Comparison of ENCODE assay signal across 8 cellular contexts in the genomic region with DNA sequence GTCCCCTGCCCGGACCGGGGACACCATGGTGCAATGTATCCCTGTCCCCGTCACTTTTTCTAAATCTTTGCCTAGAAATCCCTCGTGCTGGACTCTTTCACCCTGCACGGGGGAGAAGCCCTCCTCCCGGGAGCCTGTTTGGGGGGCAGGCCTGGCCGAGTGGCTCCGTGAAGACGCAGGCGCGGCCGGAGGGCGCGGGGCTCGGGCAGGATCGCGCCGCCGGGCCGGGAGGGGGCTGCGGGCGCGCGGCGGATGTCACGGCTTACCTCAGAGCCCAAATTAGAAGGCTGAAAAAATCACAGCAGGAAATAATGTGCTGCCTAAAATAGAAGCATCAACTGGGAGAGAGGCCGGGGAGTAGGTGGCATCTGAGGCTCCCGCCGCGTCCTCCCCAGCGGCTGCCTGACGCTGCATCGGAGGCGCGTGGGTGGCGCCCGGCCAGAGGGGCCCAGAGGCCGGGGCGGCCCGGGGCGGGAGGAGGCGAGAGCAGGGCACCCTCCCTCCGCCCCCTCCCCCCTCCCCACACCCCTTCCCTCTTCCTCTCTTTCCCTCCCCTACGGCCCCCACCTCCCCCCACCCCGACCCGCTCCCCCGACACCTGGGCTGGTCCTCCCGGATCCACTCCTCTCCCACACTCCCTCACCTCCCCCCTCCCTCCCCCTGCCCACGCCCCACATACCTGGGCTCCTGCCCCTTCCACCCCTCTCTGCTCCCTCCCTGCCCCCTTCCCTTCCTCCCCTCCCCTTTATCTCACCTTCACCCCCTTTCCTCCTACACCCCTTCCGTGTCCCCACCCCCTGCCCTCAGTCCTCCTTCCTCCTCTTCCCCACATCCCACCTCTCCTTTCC.
DNase-seq lines count a peak whose midpoint lies in the region; ATAC-seq and TF ChIP-seq lines count a peak whose summit lies in the region.

No MANE protein-coding gene starts in this region.

- in situ Hi-C loops in astrocyte of the cerebellum (cut with HindIII; ENCODE audit: low sequenced_read_pairs): no loop called here

- DNase-seq in COR-L47 (lab: John Stamatoyannopoulos, UW) (peak; percentile 47), NCI-H2227 treated with DMSO at 0.1 percent for 48 hours (lab: John Stamatoyannopoulos, UW) (peak; percentile 50), astrocyte of the cerebellum (ENCODE audit: low read depth) (no peak), hepatic stellate cell (ENCODE audit: low spot score) (peak; percentile 66), retinal pigment epithelial cell (ENCODE audit: low read depth) (no peak), NCI-H526 treated with DMSO at 0.1 percent for 48 hours (lab: John Stamatoyannopoulos, UW) (no peak)
- DNase-seq in effector CD4-positive, alpha-beta T cell: no peak

- ATAC-seq in GM18517 (IDR thresholded peaks at IDR 0.05; ENCODE audit: unreplicated experiment): no peak

- H3K4me3 ChIP-seq in astrocyte of the cerebellum (ENCODE audit: low read depth, low read length) (peak overlapping the region; percentile 30), retinal pigment epithelial cell (ENCODE audit: low read length) (peak overlapping the region; percentile 40)

- TF ChIP-seq CTCF in astrocyte of the cerebellum (IDR thresholded peaks at IDR 0.05; ENCODE audit: low read depth, low read length, missing control alignments) (no peak), retinal pigment epithelial cell (conservative IDR thresholded peaks at IDR 0.05; ENCODE audit: low read depth, low read length) (no peak)

Comparison
In these comparisons a context has a peak if more than half of its experiments do, and no peak if none do; other contexts are left out.
1. DNase-seq: peak in COR-L47 (single experiment), NCI-H2227 treated with DMSO at 0.1 percent for 48 hours (single experiment) and hepatic stellate cell (single experiment); none in astrocyte of the cerebellum (single experiment), retinal pigment epithelial cell (single experiment), effector CD4-positive, alpha-beta T cell (single experiment) and NCI-H526 treated with DMSO at 0.1 percent for 48 hours (single experiment).